In the genomic region with DNA sequence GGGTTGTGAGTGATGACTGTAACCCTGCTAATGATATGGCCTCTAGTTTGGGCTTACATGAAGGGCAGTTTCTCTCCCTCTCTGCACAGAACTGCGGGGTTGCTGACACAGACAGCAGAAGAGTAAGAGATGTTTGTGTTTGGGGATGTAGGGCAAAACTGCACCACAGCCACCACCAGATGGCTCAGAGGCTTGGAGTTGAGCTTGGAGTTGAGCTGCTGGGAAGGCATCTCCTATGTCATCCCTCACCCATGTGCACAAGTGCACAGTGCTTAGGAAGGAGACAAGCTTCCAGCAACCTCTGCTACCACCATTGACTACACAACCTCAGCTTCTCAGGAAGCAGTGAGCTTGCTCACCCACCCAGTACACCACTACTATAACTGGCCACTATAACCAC, we compare ENCODE assay signal across 26 cellular contexts.
A peak's percentile ranks its signal among the peaks of the same experiment; 100 is the strongest.
DNase-seq lines count a peak whose midpoint lies in the region; ATAC-seq and TF ChIP-seq lines count a peak whose summit lies in the region.
"Had no signal": no experiment of that assay in that cellular context is flagged by ENCODE, and none has a peak within 500 bp of the region (broad histone marks: within the 10 kb centered on the region; RNA-seq: fewer than 3 reads in every experiment).

No MANE protein-coding gene starts in this region.

- H3K9me3 ChIP-seq in NT2/D1 (ENCODE audit: insufficient read depth, low read length): no peaks in the 10 kb centered on the region
- H3K9me3 ChIP-seq: adrenal gland had no signal

- intact Hi-C loops in Calu3 (cut with micrococcal nuclease; ENCODE audit: unreplicated experiment): no loop called here

- H3K27ac Mint-ChIP-seq in progenitor cell of endocrine pancreas (no peak overlapping the region), Calu3 (ENCODE audit: unreplicated experiment) (no peak overlapping the region)
- H3K27ac Mint-ChIP-seq: CD4-positive, CD25-positive, alpha-beta regulatory T cell; neural progenitor cell; T-helper 1 cell treated with Interleukin-12 subunit alpha and Interleukin-12 subunit beta and Interleukin-4 antibody, amounts not matched to agents 30 μg/mL and 1 μg/mL, for 36 hours had no signal

- no peaks in the 10 kb centered on the region for H3K27me3 ChIP-seq in NT2/D1 (ENCODE audit: insufficient read depth, insufficient read length)
- H3K27me3 ChIP-seq: adrenal gland, brain microvascular endothelial cell, esophagus muscularis mucosa, gastroesophageal sphincter, neural progenitor cell had no signal

- DNase-seq in HT-29 (ENCODE audit: low spot score) (peak; percentile 8), NT2/D1 (ENCODE audit: low read depth, low spot score) (peak; percentile 1), epithelial cell of proximal tubule (ENCODE audit: low read depth) (no peak), progenitor cell of endocrine pancreas (ENCODE audit: low spot score, unreplicated experiment) (no peak), Calu3 (no peak)
- DNase-seq: activated CD4-positive, alpha-beta T cell treated with anti-CD3 and anti-CD28 coated beads for 4 hours; activated naive CD4-positive, alpha-beta T cell; activated T-cell treated with anti-CD3 and anti-CD28 coated beads, Interleukin-2, amount 50 U/mL, for 48 hours; adrenal gland; brain microvascular endothelial cell; CD4-positive, CD25-positive, alpha-beta regulatory T cell; effector CD4-positive, alpha-beta T cell; hypothalamus; NCI-H1105 treated with DMSO at 0.1 percent for 48 hours; NCI-H2029; NCI-H446; stimulated activated CD4-positive, alpha-beta T cell treated with anti-CD3 and anti-CD28 coated beads, Interleukin-15, amount 100 ng/mL, for 24 hours; stimulated activated naive CD8-positive, alpha-beta T cell treated with anti-CD3 and anti-CD28 coated beads, Interleukin-15, Interleukin-2, amounts not matched to agents 100 U/mL and 50 U/mL, for 24 hours had no signal

- peak; percentile 44 for TF ChIP-seq CTCF in epithelial cell of proximal tubule (conservative IDR thresholded peaks at IDR 0.05; ENCODE audit: low read depth, low read length)
- peak; percentile 7 for TF ChIP-seq CTCF in progenitor cell of endocrine pancreas (IDR thresholded peaks at IDR 0.05; ENCODE audit: unreplicated experiment)
- TF ChIP-seq CTCF in Calu3 (IDR thresholded peaks at IDR 0.05; ENCODE audit: unreplicated experiment): no peak

- H3K27me3 Mint-ChIP-seq in progenitor cell of endocrine pancreas (no peaks in the 10 kb centered on the region), Calu3 (ENCODE audit: unreplicated experiment) (no peaks in the 10 kb centered on the region)
- H3K27me3 Mint-ChIP-seq: CD4-positive, CD25-positive, alpha-beta regulatory T cell had no signal

- no peaks in the 10 kb centered on the region for H3K36me3 Mint-ChIP-seq in progenitor cell of endocrine pancreas (ENCODE audit: insufficient read depth)
- H3K36me3 Mint-ChIP-seq in Calu3 (ENCODE audit: insufficient read depth, unreplicated experiment): no peaks in the 10 kb centered on the region
- H3K36me3 Mint-ChIP-seq: CD4-positive, CD25-positive, alpha-beta regulatory T cell; neural progenitor cell had no signal

- no peak overlapping the region for H3K9ac ChIP-seq in NT2/D1 (ENCODE audit: insufficient read length, low read depth)
- H3K9ac ChIP-seq: neural progenitor cell had no signal

- no TSS peak for BruUV-seq in Calu3 (replicated peaks; lab: Mats Ljungman, UMichigan)

- no peaks in the 10 kb centered on the region for H3K36me3 ChIP-seq in NT2/D1 (ENCODE audit: insufficient read depth, insufficient read length, low read length)
- H3K36me3 ChIP-seq: adrenal gland, brain microvascular endothelial cell, esophagus muscularis mucosa, gastroesophageal sphincter, neural progenitor cell had no signal

- H3K4me3 ChIP-seq in NT2/D1 (ENCODE audit: insufficient read length, low read depth) (no peak overlapping the region), epithelial cell of proximal tubule (ENCODE audit: low read depth, low read length) (no peak overlapping the region)
- H3K4me3 ChIP-seq: adrenal gland, esophagus muscularis mucosa, gastroesophageal sphincter, neural progenitor cell, SK-N-MC had no signal

- no peak for ATAC-seq in HG03457 (IDR thresholded peaks at IDR 0.05; ENCODE audit: unreplicated experiment)
- no peak for ATAC-seq in GM18498 (IDR thresholded peaks at IDR 0.05; ENCODE audit: unreplicated experiment)
- ATAC-seq: gastroesophageal sphincter; sciatic nerve; stimulated activated naive CD8-positive, alpha-beta T cell treated with anti-CD3 and anti-CD28 coated beads, Interleukin-15, Interleukin-2, amounts not matched to agents 100 U/mL and 50 U/mL, for 24 hours had no signal

- H3K4me1 Mint-ChIP-seq in progenitor cell of endocrine pancreas (ENCODE audit: low read depth): no peaks in the 10 kb centered on the region
- no peaks in the 10 kb centered on the region for H3K4me1 Mint-ChIP-seq in Calu3 (ENCODE audit: low read depth, unreplicated experiment)
- H3K4me1 Mint-ChIP-seq: CD4-positive, CD25-positive, alpha-beta regulatory T cell; neural progenitor cell had no signal

- H3K9me3 Mint-ChIP-seq in progenitor cell of endocrine pancreas (ENCODE audit: low read depth) (no peaks in the 10 kb centered on the region), Calu3 (ENCODE audit: low read depth, unreplicated experiment) (no peaks in the 10 kb centered on the region)

- CTCF ChIA-PET in Calu3 (lab: Charles Lee): interaction anchor here (0.9 kb wide), 1 partner anchor 58 kb away, joined by 3 read pairs; no protein-coding TSS in a partner anchor

- no peaks in the 10 kb centered on the region for H3K4me1 ChIP-seq in NT2/D1 (ENCODE audit: insufficient read depth, insufficient read length)
- H3K4me1 ChIP-seq: adrenal gland, esophagus muscularis mucosa, gastroesophageal sphincter, neural progenitor cell had no signal

- no peak overlapping the region for H3K4me3 Mint-ChIP-seq in progenitor cell of endocrine pancreas (ENCODE audit: low read depth)
- no peak overlapping the region for H3K4me3 Mint-ChIP-seq in Calu3 (ENCODE audit: low read depth, unreplicated experiment)
- H3K4me3 Mint-ChIP-seq: CD4-positive, CD25-positive, alpha-beta regulatory T cell; neural progenitor cell; T-helper 1 cell treated with Interleukin-12 subunit alpha and Interleukin-12 subunit beta and Interleukin-4 antibody, amounts not matched to agents 30 μg/mL and 1 μg/mL, for 36 hours had no signal

Comparison
In these comparisons a context has a peak if more than half of its experiments do, and no peak if none do; other contexts are left out.
1. DNase-seq: peak in HT-29 (single experiment) and NT2/D1 (single experiment); none in epithelial cell of proximal tubule (single experiment), progenitor cell of endocrine pancreas (single experiment) and Calu3 (single experiment).